1 cellular context compared by ENCODE assay signal in genomic region chr18:986552-986951, GRCh38.
TF ChIP-seq lines count a peak whose summit lies in the region.

No MANE protein-coding gene starts in this region.

TF ChIP-seq in GM23338, 12 proteins besides CTCF, POLR2A, EP300 and RAD21 (continued from another document):
- no peak for TF ChIP-seq ZNF462 (CRISPR knock-in tag; IDR thresholded peaks at IDR 0.05)
